Comparison of ENCODE assay signal across 21 cellular contexts in the genomic region with DNA sequence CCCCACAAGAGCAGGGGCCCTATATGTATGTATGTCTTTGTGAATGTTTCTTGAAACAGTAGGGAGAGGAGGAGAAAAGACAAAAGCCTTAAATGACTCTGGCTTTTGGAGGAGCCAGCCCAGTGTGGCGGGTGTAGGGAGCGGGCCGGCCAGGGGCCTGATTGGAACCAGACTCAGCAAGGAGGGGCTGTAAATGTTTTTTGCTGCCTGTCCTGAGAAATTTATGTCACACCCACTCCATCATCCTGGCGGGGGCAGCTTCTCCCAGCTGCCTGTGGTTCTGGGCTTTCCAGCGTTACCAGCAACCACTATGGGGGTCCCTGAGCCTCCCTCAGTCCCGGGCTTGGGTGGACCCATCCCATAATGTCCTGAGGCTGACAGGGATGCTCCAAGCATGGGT.
"Had no signal": no experiment of that assay in that cellular context is flagged by ENCODE, and none has a peak within 500 bp of the region (broad histone marks: within the 10 kb centered on the region; RNA-seq: fewer than 3 reads in every experiment).

No MANE protein-coding gene starts in this region.

- H3K27me3 Mint-ChIP-seq: activated CD8-positive, alpha-beta T cell treated with anti-CD3 and anti-CD28 coated beads for 36 hours; central memory CD8-positive, alpha-beta T cell; naive thymus-derived CD8-positive, alpha-beta T cell; stimulated activated memory B cell treated with anti-CD40 and anti-IgM and Interleukin-4, amounts not matched to agents 10 μg/mL and 1 μg/mL and 100 μg/mL, for 72 hours; stimulated activated naive CD8-positive, alpha-beta T cell treated with anti-CD3 and anti-CD28 coated beads, Interleukin-15, amount 100 ng/mL, for 72 hours had no signal

- DNase-seq: activated CD4-positive, alpha-beta T cell treated with anti-CD3 and anti-CD28 coated beads, Interleukin-2, amount 50 U/mL, for 1 hour; activated CD4-positive, CD25-positive, alpha-beta regulatory T cell treated with anti-CD3 and anti-CD28 coated beads, Interleukin-2, amount 50 U/mL, for 72 hours; activated CD8-positive, alpha-beta T cell treated with anti-CD3 and anti-CD28 coated beads for 36 hours; activated naive CD4-positive, alpha-beta T cell; activated T-cell treated with anti-CD3 and anti-CD28 coated beads, Interleukin-2, amount 50 U/mL, for 48 hours; dermis blood vessel endothelial cell; effector CD8-positive, alpha-beta T cell; heart left ventricle; left ventricle myocardium superior; midbrain; naive thymus-derived CD8-positive, alpha-beta T cell; small intestine; stimulated activated CD4-positive, alpha-beta T cell treated with anti-CD3 and anti-CD28 coated beads, Interleukin-4, amount 100 ng/mL, for 24 hours; stimulated activated naive CD8-positive, alpha-beta T cell treated with anti-CD3 and anti-CD28 coated beads, Interleukin-15, amount 100 ng/mL, for 72 hours; substantia nigra; T-helper 9 cell had no signal

- H3K36me3 Mint-ChIP-seq: activated naive CD4-positive, alpha-beta T cell treated with anti-CD3 and anti-CD28 coated beads, Interleukin-2, amount 50 U/mL, for 72 hours; naive thymus-derived CD8-positive, alpha-beta T cell; stimulated activated memory B cell treated with anti-CD40 and anti-IgM and Interleukin-4, amounts not matched to agents 10 μg/mL and 1 μg/mL and 100 μg/mL, for 72 hours had no signal

- H3K4me3 Mint-ChIP-seq: activated CD8-positive, alpha-beta T cell treated with anti-CD3 and anti-CD28 coated beads for 36 hours; central memory CD8-positive, alpha-beta T cell; stimulated activated memory B cell treated with anti-CD40 and anti-IgM and Interleukin-4, amounts not matched to agents 10 μg/mL and 1 μg/mL and 100 μg/mL, for 72 hours; stimulated activated naive CD8-positive, alpha-beta T cell treated with anti-CD3 and anti-CD28 coated beads, Interleukin-15, amount 100 ng/mL, for 72 hours had no signal

- H3K4me3 ChIP-seq: heart left ventricle, upper lobe of left lung had no signal

- H3K9me3 Mint-ChIP-seq: activated CD8-positive, alpha-beta T cell treated with anti-CD3 and anti-CD28 coated beads for 36 hours; activated naive CD4-positive, alpha-beta T cell treated with anti-CD3 and anti-CD28 coated beads, Interleukin-2, amount 50 U/mL, for 72 hours; activated T-helper 2 cell treated with anti-CD3 and anti-CD28 coated beads, Interferon-gamma antibody, Interleukin-2, Interleukin-4, amounts not matched to agents 10 μg/mL and 5 μg/mL and 100 μg/mL, durations not matched to agents 14 hours and 24 hours and 36 hours; central memory CD8-positive, alpha-beta T cell; naive thymus-derived CD8-positive, alpha-beta T cell; stimulated activated memory B cell treated with anti-CD40 and anti-IgM and Interleukin-4, amounts not matched to agents 10 μg/mL and 1 μg/mL and 100 μg/mL, for 72 hours; stimulated activated naive CD8-positive, alpha-beta T cell treated with anti-CD3 and anti-CD28 coated beads, Interleukin-15, amount 100 ng/mL, for 72 hours had no signal

- H3K4me1 Mint-ChIP-seq: central memory CD8-positive, alpha-beta T cell; stimulated activated memory B cell treated with anti-CD40 and anti-IgM and Interleukin-4, amounts not matched to agents 10 μg/mL and 1 μg/mL and 100 μg/mL, for 72 hours; stimulated activated naive CD8-positive, alpha-beta T cell treated with anti-CD3 and anti-CD28 coated beads, Interleukin-15, amount 100 ng/mL, for 72 hours had no signal

- H3K27ac Mint-ChIP-seq: activated CD8-positive, alpha-beta T cell treated with anti-CD3 and anti-CD28 coated beads for 36 hours; activated naive CD4-positive, alpha-beta T cell treated with anti-CD3 and anti-CD28 coated beads, Interleukin-2, amount 50 U/mL, for 72 hours; activated T-helper 2 cell treated with anti-CD3 and anti-CD28 coated beads, Interferon-gamma antibody, Interleukin-2, Interleukin-4, amounts not matched to agents 10 μg/mL and 5 μg/mL and 100 μg/mL, durations not matched to agents 14 hours and 24 hours and 36 hours; naive thymus-derived CD8-positive, alpha-beta T cell; stimulated activated memory B cell treated with anti-CD40 and anti-IgM and Interleukin-4, amounts not matched to agents 10 μg/mL and 1 μg/mL and 100 μg/mL, for 72 hours had no signal

- ATAC-seq: activated CD8-positive, alpha-beta T cell treated with anti-CD3 and anti-CD28 coated beads for 36 hours; activated naive CD4-positive, alpha-beta T cell treated with anti-CD3 and anti-CD28 coated beads, Interleukin-2, amount 50 U/mL, for 72 hours; heart left ventricle; left ventricle myocardium superior; naive thymus-derived CD8-positive, alpha-beta T cell; stimulated activated memory B cell treated with anti-CD40 and anti-IgM and Interleukin-4, amounts not matched to agents 10 μg/mL and 1 μg/mL and 100 μg/mL, for 72 hours; stimulated activated naive CD8-positive, alpha-beta T cell treated with anti-CD3 and anti-CD28 coated beads, Interleukin-15, amount 100 ng/mL, for 72 hours had no signal

- H3K27ac ChIP-seq: heart left ventricle, upper lobe of left lung had no signal
